10 cellular contexts compared by ENCODE assay signal in the genomic region with DNA sequence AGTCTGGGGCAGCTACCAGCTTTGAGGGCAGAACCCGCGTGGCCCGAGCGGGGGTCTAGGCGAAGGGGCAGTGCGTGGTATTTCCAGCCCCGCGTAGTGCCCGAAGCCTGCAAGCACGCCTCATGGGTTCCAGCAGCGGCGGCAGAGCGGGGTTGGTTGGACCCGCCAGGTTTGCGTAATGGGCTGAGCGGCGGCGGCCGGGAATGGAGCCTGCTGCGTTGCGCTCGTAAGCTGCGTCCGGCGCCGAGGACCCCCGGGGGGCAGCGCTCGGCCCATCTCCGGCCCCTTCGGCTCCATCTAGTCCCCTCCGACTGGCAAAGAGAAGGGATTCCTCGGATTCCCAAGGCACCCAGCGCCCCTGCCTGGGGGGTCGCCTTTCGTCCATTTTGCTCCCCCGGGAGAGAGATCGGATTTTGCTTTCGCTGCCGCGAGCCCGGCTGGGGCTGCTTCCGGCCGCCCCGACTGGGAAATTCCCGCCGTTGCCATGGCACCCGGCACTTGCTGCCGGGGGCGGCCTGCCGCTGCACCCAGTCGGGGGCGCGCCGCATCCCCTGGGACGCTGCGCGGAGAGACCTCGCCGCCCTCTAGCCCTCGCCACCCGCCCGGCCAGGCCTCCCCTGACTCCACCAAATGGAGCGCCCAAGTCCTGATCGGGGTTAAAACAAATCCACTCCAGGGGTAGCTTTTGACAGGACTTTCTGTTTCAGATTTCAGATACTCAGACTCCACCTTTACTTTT. TPM values are rescaled to one million over a fixed set of nuclear protein-coding genes. Genes with fewer than 3 reads are reported as not detected.
A peak's percentile ranks its signal among the peaks of the same experiment; 100 is the strongest.
DNase-seq lines count a peak whose midpoint lies in the region; ATAC-seq, FAIRE-seq and TF ChIP-seq lines count a peak whose summit lies in the region.
"Not testable (repeated sequence)": the region's sequence is repeated elsewhere in the genome, so short reads cannot be mapped to it uniquely, and the experiment has no call there.
"Had no signal": no experiment of that assay in that cellular context is flagged by ENCODE, and none has a peak within 500 bp of the region (broad histone marks: within the 10 kb centered on the region; RNA-seq: fewer than 3 reads in every experiment).

No MANE protein-coding gene starts in this region.

- CTCF ChIA-PET in AG04449 (lab: Yijun Ruan, JAX); HCT116 (lab: Charles Lee): not testable (repeated sequence)

- POLR2A ChIA-PET in AG04449 (lab: Yijun Ruan, JAX); HCT116 (lab: Charles Lee): not testable (repeated sequence)

- not testable (repeated sequence) for H3K36me3 Mint-ChIP-seq in activated naive CD8-positive, alpha-beta T cell treated with anti-CD3 and anti-CD28 coated beads, Interleukin-2, amount 50 U/mL, for 24 hours (ENCODE audit: low read depth)

- H3K27ac ChIP-seq in HCT116 (ENCODE audit: low read depth, low read length), result peak overlapping the region; percentile 55
- H3K27ac ChIP-seq in neural cell (ENCODE audit: low read length), result not testable (repeated sequence)

- not testable (repeated sequence) for H3K36me3 ChIP-seq in HCT116 (ENCODE audit: control insufficient read depth in 1 of 2, insufficient read depth in 2 of 2, low read length in 2 of 2); neural cell (ENCODE audit: insufficient read depth, low read length)

- not testable (repeated sequence) for H3K27me3 ChIP-seq in HCT116 (ENCODE audit: insufficient read depth, low read length); neural cell (ENCODE audit: insufficient read depth, low read depth, low read length)

- peak overlapping the region; percentile 84 for H3K27ac Mint-ChIP-seq in activated naive CD8-positive, alpha-beta T cell treated with anti-CD3 and anti-CD28 coated beads, Interleukin-2, amount 50 U/mL, for 24 hours

- not testable (repeated sequence) for H3F3A ChIP-seq in neural cell (ENCODE audit: insufficient read depth, low read length, poor library complexity, severe bottlenecking)

- not testable (repeated sequence) for H3K27me3 Mint-ChIP-seq in activated naive CD8-positive, alpha-beta T cell treated with anti-CD3 and anti-CD28 coated beads, Interleukin-2, amount 50 U/mL, for 24 hours

- H3K4me1 Mint-ChIP-seq in activated naive CD8-positive, alpha-beta T cell treated with anti-CD3 and anti-CD28 coated beads, Interleukin-2, amount 50 U/mL, for 24 hours, result not testable (repeated sequence)

- not testable (repeated sequence) for TF ChIP-seq RAD21 in HCT116 (IDR thresholded peaks at IDR 0.05; ENCODE audit: low read depth); neural cell (conservative IDR thresholded peaks at IDR 0.05)

- intact Hi-C loops in HCT116 (cut with micrococcal nuclease); head of caudate nucleus (cut with DNase I): not testable (repeated sequence)

- peak overlapping the region; percentile 18; the same call in 1 of the 2 replicates for H3K4me3 ChIP-seq in AG04449 (ENCODE audit: low read depth, low read length)
- peak overlapping the region; percentile 39 to 53 for H3K4me3 ChIP-seq in HCT116 (replicated peaks in 1 of 2; ENCODE audit: low read depth in 1 of 2, low read length in 2 of 2)
- peak overlapping the region; percentile 56 for H3K4me3 ChIP-seq in neural cell (ENCODE audit: low read length)

- H2AFZ ChIP-seq in HCT116 (ENCODE audit: low read depth, low read length, poor library complexity, severe bottlenecking); neural cell (ENCODE audit: low read depth, low read length): not testable (repeated sequence)

- not testable (repeated sequence) for ATAC-seq in HCT116; activated naive CD8-positive, alpha-beta T cell treated with anti-CD3 and anti-CD28 coated beads, Interleukin-2, amount 50 U/mL, for 24 hours

- FAIRE-seq in RCC 7860 (lab: Jason Lieb, UNC), result not testable (repeated sequence)

- peak overlapping the region; percentile 81 for H3K4me3 Mint-ChIP-seq in activated naive CD8-positive, alpha-beta T cell treated with anti-CD3 and anti-CD28 coated beads, Interleukin-2, amount 50 U/mL, for 24 hours

- H3K9me3 Mint-ChIP-seq in activated naive CD8-positive, alpha-beta T cell treated with anti-CD3 and anti-CD28 coated beads, Interleukin-2, amount 50 U/mL, for 24 hours, result not testable (repeated sequence)

- not testable (repeated sequence) for TF ChIP-seq POLR2A in HCT116 (IDR thresholded peaks at IDR 0.05; ENCODE audit: borderline replicate concordance, extremely low read depth, insufficient read depth, insufficient read length)

- TF ChIP-seq EP300 in neural cell (conservative IDR thresholded peaks at IDR 0.05; ENCODE audit: poor library complexity, severe bottlenecking), result not testable (repeated sequence)

- RAD21 ChIA-PET in HCT116 (lab: Charles Lee; ENCODE audit: low non-redundant PET in 1 of 2, low total read pairs in 2 of 2, uncharacterized antibody in 2 of 2, unreplicated experiment in 2 of 2), result not testable (repeated sequence)

- peak overlapping the region; percentile 60 for H3K9ac ChIP-seq in HCT116 (ENCODE audit: low read length)
- H3K9ac ChIP-seq in neural cell (ENCODE audit: low read length), result not testable (repeated sequence)

- H3K4me2 ChIP-seq in HCT116 (ENCODE audit: low read length), result peak overlapping the region; percentile 62
- not testable (repeated sequence) for H3K4me2 ChIP-seq in neural cell (ENCODE audit: low read length)

- not testable (repeated sequence) for H3K9me3 ChIP-seq in HCT116 (ENCODE audit: control insufficient read depth in 1 of 2, insufficient read depth in 1 of 2, low read depth in 1 of 2, low read length in 2 of 2); neural cell (ENCODE audit: low read length)

- not testable (repeated sequence) for DNase-seq in AG04449 (ENCODE audit: low read depth, low spot score); HCT116 (ENCODE audit: low read depth, low spot score)
- DNase-seq in RCC 7860 (ENCODE audit: low spot score) (peak; percentile 5), head of caudate nucleus (peak in 39 of 42 donors; percentile 1 to 78 (median 49))
- DNase-seq in activated CD4-positive, alpha-beta T cell treated with anti-CD3 and anti-CD28 coated beads, Interleukin-2, amount 50 U/mL, for 4 hours, result peak; percentile 80 to 81
- peak; percentile 89 for DNase-seq in activated naive CD8-positive, alpha-beta T cell treated with anti-CD3 and anti-CD28 coated beads, Interleukin-2, amount 50 U/mL, for 24 hours
- DNase-seq in stimulated activated CD4-positive, alpha-beta T cell treated with anti-CD3 and anti-CD28 coated beads, Interleukin-4, amount 100 ng/mL, for 4 hours, result peak; percentile 68 to 74

- H4K20me1 ChIP-seq in HCT116 (ENCODE audit: insufficient read depth); neural cell (ENCODE audit: insufficient read depth): not testable (repeated sequence)

- H3K79me2 ChIP-seq in HCT116 (ENCODE audit: insufficient read depth, low read length); neural cell (replicated peaks; ENCODE audit: insufficient read depth, low read length): not testable (repeated sequence)

- not testable (repeated sequence) for TF ChIP-seq CTCF in AG04449 (IDR thresholded peaks at IDR 0.05; ENCODE audit: insufficient read depth, low read length, missing control alignments); HCT116 (IDR thresholded peaks at IDR 0.05 in 2 of 3, conservative IDR thresholded peaks at IDR 0.05 in 1 of 3; ENCODE audit: borderline replicate concordance in 1 of 3, insufficient read depth in 1 of 3, low read depth in 2 of 3, low read length in 2 of 3); neural cell (IDR thresholded peaks at IDR 0.05; ENCODE audit: poor library complexity, severe bottlenecking)

- TSS peak; percentile 60 for BruUV-seq in HCT116 (replicated peaks; lab: Mats Ljungman, UMichigan)

- H3K9me2 ChIP-seq in HCT116 (ENCODE audit: insufficient read depth); neural cell (ENCODE audit: insufficient read depth, low read length): not testable (repeated sequence)

- H3K4me1 ChIP-seq in HCT116 (ENCODE audit: control insufficient read depth in 1 of 2, insufficient read depth in 2 of 2, low read length in 2 of 2), result not testable (repeated sequence)

RNA-seq across cellular contexts. Expression of gene PPIAL4A, which starts 24.2 kb away (rescaled TPM):
- not detected for total RNA-seq in HCT116 (2021; ENCODE audit: unreplicated experiment)
- polyA plus RNA-seq in HCT116 (2012), result not detected in 2 replicates
- not detected in 2 replicates for polyA plus RNA-seq in neural cell
- polyA minus RNA-seq in neural cell, result not detected in 2 replicates
- total RNA-seq: RPMI7951 had no signal
- polyA plus RNA-seq: A549 had no signal
